8 cellular contexts compared by ENCODE assay signal in genomic region chr1:92784051-92784638, GRCh38. TPM values are rescaled to one million over a fixed set of nuclear protein-coding genes. Genes with fewer than 3 reads are reported as not detected.
DNase-seq lines count a peak whose midpoint lies in the region; ATAC-seq and TF ChIP-seq lines count a peak whose summit lies in the region.

No MANE protein-coding gene starts in this region.

- H3K4me3 Mint-ChIP-seq in WTC11: peak overlapping the region; percentile 80
- H3K4me3 Mint-ChIP-seq in effector memory CD8-positive, alpha-beta T cell: peak overlapping the region; percentile 74 to 78
- H3K4me3 Mint-ChIP-seq in stimulated activated naive CD8-positive, alpha-beta T cell treated with anti-CD3 and anti-CD28 coated beads, Interleukin-15, amount 100 ng/mL, for 72 hours: peak overlapping the region; percentile 75 to 78

- H3K36me3 Mint-ChIP-seq in WTC11: no peaks in the 10 kb centered on the region
- H3K36me3 Mint-ChIP-seq in effector memory CD8-positive, alpha-beta T cell (ENCODE audit: insufficient read depth): peaks cover 8% of the 10 kb centered on the region

- peak overlapping the region; percentile 95 for H3K27ac ChIP-seq in mesodermal cell (ENCODE audit: low read depth, low read length, severe bottlenecking)

- peaks cover 16% of the 10 kb centered on the region for H3K4me1 Mint-ChIP-seq in WTC11
- peaks cover 16 to 19% of the 10 kb centered on the region in 2 donors for H3K4me1 Mint-ChIP-seq in effector memory CD8-positive, alpha-beta T cell (ENCODE audit: low read depth in 2 of 2)
- H3K4me1 Mint-ChIP-seq in stimulated activated naive CD8-positive, alpha-beta T cell treated with anti-CD3 and anti-CD28 coated beads, Interleukin-15, amount 100 ng/mL, for 72 hours: peaks cover 24% of the 10 kb centered on the region

- 0 out of 2 replicates have a peak, but pooled peaks cover 3% of the 10 kb centered on the region for H3K9me3 Mint-ChIP-seq in WTC11
- H3K9me3 Mint-ChIP-seq in effector memory CD8-positive, alpha-beta T cell: no peaks in the 10 kb centered on the region
- H3K9me3 Mint-ChIP-seq in stimulated activated naive CD8-positive, alpha-beta T cell treated with anti-CD3 and anti-CD28 coated beads, Interleukin-15, amount 100 ng/mL, for 72 hours: no peaks in the 10 kb centered on the region

- POLR2A ChIA-PET in WTC11 (lab: Charles Lee): interaction anchor here (1.1 to 1.5 kb wide), 4 partner anchors 9 to 48 kb away, joined by 3 to 5 read pairs (median 3); partner anchors contain the start of gene RPL5

- ATAC-seq in WTC11: no peak
- ATAC-seq in effector memory CD8-positive, alpha-beta T cell (replicated peaks): peak; percentile 53
- ATAC-seq in stimulated activated naive CD8-positive, alpha-beta T cell treated with anti-CD3 and anti-CD28 coated beads, Interleukin-15, amount 100 ng/mL, for 72 hours: peak; percentile 77

- H3K4me3 ChIP-seq in mesodermal cell (ENCODE audit: extremely low read depth, insufficient read depth, low read length, poor library complexity, severe bottlenecking): peak overlapping the region; percentile 84

- CTCF ChIA-PET in WTC11 (lab: Charles Lee): interaction anchor here (0.6 to 2.8 kb wide), 8 partner anchors 21 to 474 kb away, joined by 3 to 16 read pairs (median 4); partner anchors contain the start of gene RPL5

- no peaks in the 10 kb centered on the region for H3K4me1 ChIP-seq in mesodermal cell (ENCODE audit: control insufficient read depth, insufficient read depth, low read length, poor library complexity, severe bottlenecking)

- DNase-seq in activated gamma-delta T cell treated with Interleukin-2 at 50 U/mL for 16 hours (peak; percentile 11), activated gamma-delta T cell (lab: John Stamatoyannopoulos, UW) (no peak), HPDE6-E6E7 (ENCODE audit: extremely low spot score) (peak; percentile 47), WTC11 (ENCODE audit: low spot score) (no peak), SHP77 (lab: John Stamatoyannopoulos, UW) (no peak)
- DNase-seq in effector memory CD8-positive, alpha-beta T cell: peak; percentile 20 to 29 (median 25)
- peak; percentile 27 to 61 for DNase-seq in stimulated activated naive CD8-positive, alpha-beta T cell treated with anti-CD3 and anti-CD28 coated beads, Interleukin-15, amount 100 ng/mL, for 72 hours

- no peak for TF ChIP-seq CTCF in WTC11 (IDR thresholded peaks at IDR 0.05)

- H3K9me3 ChIP-seq in mesodermal cell (ENCODE audit: control insufficient read depth, low read length): no peaks in the 10 kb centered on the region

- H3K27me3 Mint-ChIP-seq in WTC11 (ENCODE audit: low read depth): peaks cover 24% of the 10 kb centered on the region
- H3K27me3 Mint-ChIP-seq in effector memory CD8-positive, alpha-beta T cell: peaks cover 46 to 68% of the 10 kb centered on the region in 2 donors
- peaks cover 86% of the 10 kb centered on the region for H3K27me3 Mint-ChIP-seq in stimulated activated naive CD8-positive, alpha-beta T cell treated with anti-CD3 and anti-CD28 coated beads, Interleukin-15, amount 100 ng/mL, for 72 hours

- no peak overlapping the region; the same call in 1 of the 2 replicates for H3K27ac Mint-ChIP-seq in WTC11
- H3K27ac Mint-ChIP-seq in effector memory CD8-positive, alpha-beta T cell: no peak overlapping the region
- H3K27ac Mint-ChIP-seq in stimulated activated naive CD8-positive, alpha-beta T cell treated with anti-CD3 and anti-CD28 coated beads, Interleukin-15, amount 100 ng/mL, for 72 hours: no peak overlapping the region

- WGBS in mesodermal cell (ENCODE audit: insufficient coverage in 2 of 2), 2 experiments: 3% methylated on average over 20 to 22 of the region's 25 CpGs

- H3K36me3 ChIP-seq in mesodermal cell (ENCODE audit: control insufficient read depth, insufficient read depth, low read length): peaks cover 8% of the 10 kb centered on the region

TF ChIP-seq in WTC11, 78 proteins besides CTCF, POLR2A, EP300 and RAD21:
- no peak for TF ChIP-seq ATF6 (CRISPR knock-in tag; IDR thresholded peaks at IDR 0.05)
- 0 out of 2 replicates have a peak, but pooled peaks have one; percentile 22 for TF ChIP-seq TCF7 (CRISPR knock-in tag; IDR thresholded peaks at IDR 0.05; ENCODE audit: low read depth)
TF ChIP-seq in WTC11: peak in this region for 1.

RNA-seq across cellular contexts. Expression of gene EVI5, which starts 0.8 kb away (rescaled TPM):
- total RNA-seq in WTC11 (2021): 11.4 to 15.5 TPM (median 14.3 TPM) in 3 replicates
- polyA plus RNA-seq in mesodermal cell (2013, experiment 1 of 2): 18.5 TPM
- 20.0 TPM for polyA plus RNA-seq in mesodermal cell (2013, experiment 2 of 2)

RNA-seq across cellular contexts. Expression of gene RPL5, which starts 47.7 kb away (rescaled TPM):
- total RNA-seq in WTC11 (2021): 1,430 to 1,486 TPM (median 1,433 TPM) in 3 replicates
- 2,623 TPM for polyA plus RNA-seq in mesodermal cell (2013, experiment 1 of 2)
- 2,738 TPM for polyA plus RNA-seq in mesodermal cell (2013, experiment 2 of 2)

Comparison
In these comparisons a context has a peak if more than half of its experiments do, and no peak if none do; other contexts are left out.
1. DNase-seq: peak in activated gamma-delta T cell treated with Interleukin-2 at 50 U/mL for 16 hours (single experiment), HPDE6-E6E7 (single experiment), effector memory CD8-positive, alpha-beta T cell (3 of 3) and stimulated activated naive CD8-positive, alpha-beta T cell treated with anti-CD3 and anti-CD28 coated beads, Interleukin-15, amount 100 ng/mL, for 72 hours (2 of 2); none in activated gamma-delta T cell (single experiment), WTC11 (single experiment) and SHP77 (0 of 2).
2. Peak in every context shown above with its lines, with median percentiles within 50 percentile points of each other: H3K4me3 Mint-ChIP-seq.